8 cellular contexts compared by ENCODE assay signal in genomic region chr14:92692822-92693226, GRCh38. TPM values are rescaled to one million over a fixed set of nuclear protein-coding genes. Genes with fewer than 3 reads are reported as not detected.
DNase-seq lines count a peak whose midpoint lies in the region; ATAC-seq and TF ChIP-seq lines count a peak whose summit lies in the region.

No MANE protein-coding gene starts in this region.

- no peak overlapping the region for H3K4me3 Mint-ChIP-seq in T-cell

- ATAC-seq in T-cell (replicated peaks in 1 of 4) = peak; percentile 57 to 73 (median 60)
- ATAC-seq in right lobe of liver = peak; percentile 70 to 82 (median 72)
- ATAC-seq in GM21390 (IDR thresholded peaks at IDR 0.05; ENCODE audit: unreplicated experiment) = no peak

- whole genome bisulfite sequencing in right lobe of liver (ENCODE audit: insufficient coverage, low coverage, low lambda C conversion rate, missing lambda C conversion rate) = 0% methylated on average over 1 of the region's 2 CpGs

- H3K27me3 Mint-ChIP-seq in T-cell = peaks cover 0 to 4% of the 10 kb centered on the region in 2 donors

- CTCF ChIA-PET in T-cell (lab: Charles Lee) = no interaction called here

- peak overlapping the region; percentile 49 to 72 for H3K27ac Mint-ChIP-seq in T-cell

- H3K27me3 ChIP-seq in right lobe of liver (no peaks in the 10 kb centered on the region), H7 (ENCODE audit: control insufficient read depth, insufficient read depth, low read length) (peaks cover 8% of the 10 kb centered on the region)

- H3K4me1 Mint-ChIP-seq in T-cell = peaks cover 33 to 43% (median 38%) of the 10 kb centered on the region in 3 donors

- no peaks in the 10 kb centered on the region for H3K9me3 ChIP-seq in right lobe of liver

- no peak for TF ChIP-seq POLR2A in right lobe of liver (IDR thresholded peaks at IDR 0.05)

- POLR2A ChIA-PET in T-cell (lab: Charles Lee) = no interaction called here

- H3K36me3 Mint-ChIP-seq in T-cell = no peaks in the 10 kb centered on the region

- intact Hi-C loops in right lobe of liver (cut with DNase I) = no loop called here

- H3K27ac ChIP-seq in C4-2B = peak overlapping the region; percentile 60
- peak overlapping the region in 2 of 3 donors; percentile 4 to 47 for H3K27ac ChIP-seq in right lobe of liver

- no peaks in the 10 kb centered on the region for H3K9me3 Mint-ChIP-seq in T-cell

- H3K4me3 ChIP-seq in LNCaP clone FGC (ENCODE audit: low read depth, low read length) = no peak overlapping the region
- no peak overlapping the region for H3K4me3 ChIP-seq in right lobe of liver
- H3K4me3 ChIP-seq in H7 (ENCODE audit: insufficient read depth, low read depth, low read length) = no peak overlapping the region

- H3K4me1 ChIP-seq in right lobe of liver = peaks cover 0 to 17% (median 8%) of the 10 kb centered on the region in 4 donors

- DNase-seq in LNCaP clone FGC (ENCODE audit: low read depth) (peak; percentile 81), T-cell (peak; percentile 30 to 71 (median 55)), right lobe of liver (peak; percentile 93 to 96 (median 95)), H7 (no peak), MV-4-11 (lab: John Stamatoyannopoulos, UW) (no peak)
- no peak for DNase-seq in activated CD4-positive, alpha-beta T cell treated with anti-CD3 and anti-CD28 coated beads for 4 hours

- TF ChIP-seq CTCF in C4-2B (conservative IDR thresholded peaks at IDR 0.05) (no peak), LNCaP clone FGC (IDR thresholded peaks at IDR 0.05; ENCODE audit: control insufficient read depth, extremely low read depth, insufficient read depth) (no peak), right lobe of liver (IDR thresholded peaks at IDR 0.05) (no peak)

- no peaks in the 10 kb centered on the region for H3K36me3 ChIP-seq in right lobe of liver
- H3K36me3 ChIP-seq in H7 (replicated peaks; ENCODE audit: control insufficient read depth, insufficient read depth, low read length) = no peaks in the 10 kb centered on the region

RNA-seq across cellular contexts. Expression of gene LGMN, which starts 55.6 kb away (rescaled TPM):
- total RNA-seq in T-cell (10 to 100 TPM in 2 of 5 donors, 1 to 10 TPM in 3; 6.1 to 11.1 (median 8.8) TPM), right lobe of liver (100 to 1,000 TPM in 1 of 6 experiments, 10 to 100 TPM in 5; 39.6 to 111 (median 49.3) TPM)
- 57.4 and 60.6 TPM in 2 replicates for total RNA-seq in H7 (2014; rRNA removed; shearing (Covaris generic))

Comparison
In these comparisons a context has a peak if more than half of its experiments do, and no peak if none do; other contexts are left out.
1. DNase-seq: peak in LNCaP clone FGC (single experiment), T-cell (34 of 34) and right lobe of liver (3 of 3); none in H7 (single experiment), MV-4-11 (single experiment) and activated CD4-positive, alpha-beta T cell treated with anti-CD3 and anti-CD28 coated beads for 4 hours (0 of 2).